In genomic region chr18:57856707-57857280, GRCh38 we compare ENCODE assay signal across 3 cellular contexts.
TF ChIP-seq lines count a peak whose summit lies in the region.

No MANE protein-coding gene starts in this region.

TF ChIP-seq in GM23338, 12 proteins besides CTCF, POLR2A, EP300 and RAD21 (continues in another document):
- no peak for TF ChIP-seq STAT1 (IDR thresholded peaks at IDR 0.05; ENCODE audit: unreplicated experiment)
- no peak for TF ChIP-seq ZNF331 (CRISPR knock-in tag; IDR thresholded peaks at IDR 0.05; ENCODE audit: low read depth)
- TF ChIP-seq JUNB (IDR thresholded peaks at IDR 0.05; ENCODE audit: unreplicated experiment): no peak
- no peak for TF ChIP-seq ZNF114 (CRISPR knock-in tag; IDR thresholded peaks at IDR 0.05)
- TF ChIP-seq REST (IDR thresholded peaks at IDR 0.05; ENCODE audit: unreplicated experiment): no peak
- no peak for TF ChIP-seq EZH2 (IDR thresholded peaks at IDR 0.05; ENCODE audit: low read depth, unreplicated experiment)
- TF ChIP-seq ETS1 (IDR thresholded peaks at IDR 0.05): no peak
- no peak for TF ChIP-seq EZH2phosphoT487 (IDR thresholded peaks at IDR 0.05; ENCODE audit: unreplicated experiment)

TF ChIP-seq in K562, 482 proteins besides CTCF, POLR2A, EP300 and RAD21:
- TF ChIP-seq ZEB2 (IDR thresholded peaks at IDR 0.05) (no peak), ETV1 (tag; conservative IDR thresholded peaks at IDR 0.05; ENCODE audit: low read depth) (0 out of 2 replicates have a peak, but pooled peaks have one; percentile 30)

TF ChIP-seq in neural cell, 6 proteins besides CTCF, POLR2A, EP300 and RAD21:
- TF ChIP-seq REST (IDR thresholded peaks at IDR 0.05; ENCODE audit: borderline replicate concordance) (peak; percentile 5), POLR2AphosphoS5 (IDR thresholded peaks at IDR 0.05) (no peak), TAF1 (IDR thresholded peaks at IDR 0.05; ENCODE audit: low read depth) (no peak)
